In the genomic region with DNA sequence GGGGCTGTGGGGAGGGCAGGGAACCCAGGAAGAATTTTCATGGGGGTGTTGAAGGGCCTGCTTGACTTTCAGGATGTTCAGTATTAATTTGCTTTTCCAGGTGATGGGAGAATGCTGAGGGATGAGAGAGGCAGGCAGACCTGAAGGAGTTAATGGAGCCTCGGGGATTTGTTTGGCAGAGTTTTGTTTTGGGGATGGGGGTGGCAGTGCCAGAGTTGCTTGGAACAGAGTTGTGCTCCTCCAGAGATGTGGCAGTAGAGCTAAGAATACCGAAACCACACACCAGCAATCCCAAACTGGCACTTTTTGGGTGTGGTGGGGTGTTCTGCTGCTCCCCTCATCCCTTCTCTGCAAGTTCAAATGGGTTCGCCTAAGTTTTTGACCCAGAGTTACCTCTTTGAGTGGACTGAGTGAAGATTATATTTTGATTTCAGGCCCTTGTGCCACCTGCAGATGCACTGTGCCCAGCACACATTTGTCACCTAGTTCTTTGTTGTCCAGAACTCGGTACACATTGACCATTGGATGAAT, we compare ENCODE assay signal across 8 cellular contexts. TPM values are rescaled to one million over a fixed set of nuclear protein-coding genes. Genes with fewer than 3 reads are reported as not detected.
DNase-seq lines count a peak whose midpoint lies in the region; ATAC-seq and TF ChIP-seq lines count a peak whose summit lies in the region.

No MANE protein-coding gene starts in this region.

- TF ChIP-seq POLR2A in heart left ventricle (IDR thresholded peaks at IDR 0.05) (no peak), uterus (IDR thresholded peaks at IDR 0.05) (no peak)

- H3K4me1 ChIP-seq in heart left ventricle (peaks cover 0 to 18% (median 0%) of the 10 kb centered on the region in 12 donors), muscle layer of duodenum (ENCODE audit: control insufficient read depth in 1 of 2, insufficient read depth in 2 of 2, low read length in 2 of 2) (peaks cover 0 to 15% of the 10 kb centered on the region in 2 donors), uterus (no peaks in the 10 kb centered on the region)

- DNase-seq in heart left ventricle (no peak), cardiac septum (ENCODE audit: low spot score) (no peak), coronary artery (ENCODE audit: low spot score) (no peak), uterus (no peak), NCI-H1417 treated with DMSO at 0.1 percent for 48 hours (lab: John Stamatoyannopoulos, UW) (no peak), HuH-7.5 (ENCODE audit: low spot score) (no peak)

- peak overlapping the region; percentile 49 to 93 (median 72) for H3K4me3 ChIP-seq in heart left ventricle
- peak overlapping the region; percentile 87 for H3K4me3 ChIP-seq in coronary artery
- peak overlapping the region; percentile 75 to 76 for H3K4me3 ChIP-seq in muscle layer of duodenum (ENCODE audit: low read depth in 1 of 2, low read length in 2 of 2)
- H3K4me3 ChIP-seq in uterus, result peak overlapping the region; percentile 83 to 87

- H3K9me3 ChIP-seq in heart left ventricle (no peaks in the 10 kb centered on the region), muscle layer of duodenum (ENCODE audit: control insufficient read depth in 1 of 2, low read length in 2 of 2) (no peaks in the 10 kb centered on the region), uterus (no peaks in the 10 kb centered on the region)

- peak overlapping the region in 10 of 12 donors; percentile 74 to 97 (median 86) for H3K27ac ChIP-seq in heart left ventricle
- H3K27ac ChIP-seq in coronary artery, result peak overlapping the region; percentile 68 to 87
- peak overlapping the region; percentile 45 for H3K27ac ChIP-seq in muscle layer of duodenum (ENCODE audit: low read length)
- H3K27ac ChIP-seq in uterus, result peak overlapping the region; percentile 96

- intact Hi-C loops in heart left ventricle (cut with DNase I), result loop anchor here in 2 of 10 donors (5.0 to 10.0 kb wide), 4 partner anchors 34 to 72 kb away; no protein-coding TSS in a partner anchor
- intact Hi-C loops in cardiac septum (cut with DNase I), result loop anchor here (2.0 to 5.0 kb wide), 4 partner anchors 34 to 74 kb away; no protein-coding TSS in a partner anchor
- intact Hi-C loops in uterus (cut with DNase I; ENCODE audit: low total_unique reads), result no loop called here

- peaks cover 0 to 45% (median 6%) of the 10 kb centered on the region in 9 donors for H3K27me3 ChIP-seq in heart left ventricle
- H3K27me3 ChIP-seq in muscle layer of duodenum (ENCODE audit: low read depth, low read length), result peaks cover 3% of the 10 kb centered on the region
- no peaks in the 10 kb centered on the region for H3K27me3 ChIP-seq in uterus

- 40 to 58% (median 44%) methylated on average over 4 of the region's 4 CpGs for WGBS in heart left ventricle, 4 donors

- TF ChIP-seq CTCF in heart left ventricle (IDR thresholded peaks at IDR 0.05) (no peak), coronary artery (IDR thresholded peaks at IDR 0.05) (no peak), uterus (IDR thresholded peaks at IDR 0.05) (no peak)

- H3K36me3 ChIP-seq in heart left ventricle (peaks cover 0 to 15% (median 0%) of the 10 kb centered on the region in 9 donors), muscle layer of duodenum (ENCODE audit: control insufficient read depth in 1 of 2, insufficient read depth in 2 of 2, low read length in 2 of 2) (peaks cover 0 to 8% of the 10 kb centered on the region in 2 donors), uterus (no peaks in the 10 kb centered on the region)

- ATAC-seq in heart left ventricle, result no peak
- ATAC-seq in GM21447 (IDR thresholded peaks at IDR 0.05; ENCODE audit: unreplicated experiment), result no peak

RNA-seq across cellular contexts. Expression of a gene that starts 1.6 kb away (rescaled TPM):
- total RNA-seq in heart left ventricle (10 to 100 TPM in 1 of 9 donors, 1 to 10 TPM in 8; 3.1 to 12.2 (median 6.0) TPM), cardiac septum (12.8 TPM), uterus (100 to 1,000 TPM; 103 to 169 (median 105) TPM)
- polyA plus RNA-seq in heart left ventricle, result 1 to 10 TPM; 1.9 to 2.0 TPM

Comparison
In these comparisons a context has a peak if more than half of its experiments do, and no peak if none do; other contexts are left out.
1. H3K27ac ChIP-seq: peak in every context shown above with its lines; median percentile 96 in uterus; 86 in heart left ventricle; 78 in coronary artery; 45 in muscle layer of duodenum.